Comparison of ENCODE assay signal across 23 cellular contexts in genomic region chr22:23038334-23038642, GRCh38.
"Had no signal": no experiment of that assay in that cellular context is flagged by ENCODE, and none has a peak within 500 bp of the region (broad histone marks: within the 10 kb centered on the region; RNA-seq: fewer than 3 reads in every experiment).

No MANE protein-coding gene starts in this region.

- DNase-seq: activated CD4-positive, alpha-beta T cell treated with anti-CD3 and anti-CD28 coated beads, Interleukin-2, amount 50 U/mL, for 1 hour; activated CD8-positive, alpha-beta T cell treated with anti-CD3 and anti-CD28 coated beads for 36 hours; activated naive CD4-positive, alpha-beta T cell treated with Interleukin-2 at 50 U/mL for 16 hours; activated T-cell treated with anti-CD3 and anti-CD28 coated beads for 4 hours; activated T-cell treated with anti-CD3 and anti-CD28 coated beads, Interleukin-2, amount 50 U/mL, for 72 hours; anterior cingulate cortex; dermis blood vessel endothelial cell; effector CD8-positive, alpha-beta T cell; left lung; lower lobe of right lung; mesenchymal stem cell; natural killer cell; right lobe of liver; stimulated activated CD4-positive, alpha-beta T cell treated with anti-CD3 and anti-CD28 coated beads, Interleukin-2, amount 100 ng/mL, for 48 hours; stomach; T-helper 2 cell; thyroid gland; upper lobe of left lung had no signal

- H3K9me3 Mint-ChIP-seq: activated CD8-positive, alpha-beta T cell treated with anti-CD3 and anti-CD28 coated beads for 36 hours; activated T-cell treated with anti-CD3 and anti-CD28 coated beads, Interleukin-2, amount 50 U/mL, for 72 hours; central memory CD8-positive, alpha-beta T cell; natural killer cell had no signal

- H3K4me3 Mint-ChIP-seq: activated CD8-positive, alpha-beta T cell treated with anti-CD3 and anti-CD28 coated beads for 36 hours; activated naive CD8-positive, alpha-beta T cell; activated T-cell treated with anti-CD3 and anti-CD28 coated beads, Interleukin-2, amount 50 U/mL, for 72 hours; central memory CD8-positive, alpha-beta T cell; natural killer cell; WTC11 had no signal

- H3K27ac Mint-ChIP-seq: activated CD8-positive, alpha-beta T cell treated with anti-CD3 and anti-CD28 coated beads for 36 hours; activated naive CD8-positive, alpha-beta T cell; activated T-cell treated with anti-CD3 and anti-CD28 coated beads, Interleukin-2, amount 50 U/mL, for 72 hours; natural killer cell; WTC11 had no signal

- H3K36me3 ChIP-seq: left lung, lower lobe of right lung, right lobe of liver, stomach, thyroid gland, upper lobe of left lung, vagina had no signal

- ATAC-seq: activated CD8-positive, alpha-beta T cell treated with anti-CD3 and anti-CD28 coated beads for 36 hours; activated T-cell treated with anti-CD3 and anti-CD28 coated beads, Interleukin-2, amount 50 U/mL, for 72 hours; left lung; natural killer cell; WTC11 had no signal

- H3K4me1 ChIP-seq: left lung, lower lobe of right lung, right lobe of liver, stomach, upper lobe of left lung, vagina had no signal

- H3K27me3 ChIP-seq: right lobe of liver, thyroid gland, upper lobe of left lung, vagina had no signal

- H3K4me1 Mint-ChIP-seq: central memory CD8-positive, alpha-beta T cell; natural killer cell had no signal

- H3K4me3 ChIP-seq: left lung, lower lobe of right lung, right lobe of liver, stomach, thyroid gland, upper lobe of left lung, vagina had no signal

- H3K36me3 Mint-ChIP-seq: natural killer cell, WTC11 had no signal

- H3K27ac ChIP-seq: epithelial cell of prostate, left lung, lower lobe of right lung, right lobe of liver, stomach, thyroid gland, upper lobe of left lung, vagina had no signal

- H3K9me3 ChIP-seq: left lung, lower lobe of right lung, right lobe of liver, stomach, thyroid gland, upper lobe of left lung, vagina had no signal
